ENCODE assay signal across 23 cellular contexts in the genomic region with DNA sequence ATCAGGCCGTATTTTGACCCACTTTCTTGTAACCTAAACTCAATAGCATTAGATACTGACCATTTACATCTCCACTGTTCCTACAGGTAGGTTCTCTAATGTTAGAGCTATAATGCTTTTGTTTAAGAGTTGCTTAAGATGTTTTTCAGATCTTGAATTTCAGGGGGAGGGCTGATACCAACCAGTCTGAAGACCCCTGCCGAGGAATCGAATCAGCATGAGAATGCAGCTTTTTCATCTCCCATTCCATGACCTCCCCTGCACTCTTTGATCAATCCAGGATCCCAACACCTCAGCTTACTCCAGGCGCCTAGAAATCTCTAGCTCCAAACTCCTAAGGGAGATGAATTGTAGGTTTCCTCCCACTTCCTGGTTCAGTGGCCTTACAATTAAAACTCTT.
DNase-seq lines count a peak whose midpoint lies in the region; ATAC-seq and TF ChIP-seq lines count a peak whose summit lies in the region.
"Had no signal": no experiment of that assay in that cellular context is flagged by ENCODE, and none has a peak within 500 bp of the region (broad histone marks: within the 10 kb centered on the region; RNA-seq: fewer than 3 reads in every experiment).

No MANE protein-coding gene starts in this region.

- H3K4me1 ChIP-seq in GM23338 (ENCODE audit: insufficient read depth) (peaks cover 4% of the 10 kb centered on the region; the same call in 1 of the 2 replicates), iPS DF 6.9 (ENCODE audit: control insufficient read depth, insufficient read depth, low read length) (no peaks in the 10 kb centered on the region; the same call in 1 of the 2 replicates)

- H3K9me3 Mint-ChIP-seq in GM23338 (no peaks in the 10 kb centered on the region), WTC11 (no peaks in the 10 kb centered on the region), HFFc6 (no peaks in the 10 kb centered on the region), endothelial cell (ENCODE audit: unreplicated experiment) (no peaks in the 10 kb centered on the region)

- H4K20me1 ChIP-seq in GM23338 (replicated peaks; ENCODE audit: insufficient read depth) = no peaks in the 10 kb centered on the region

- ATAC-seq in GM23338 = peak; percentile 98
- ATAC-seq in WTC11 = peak; percentile 94
- ATAC-seq: Panc1 had no signal

- H3K27me3 ChIP-seq in GM23338 (ENCODE audit: insufficient read depth) (peaks cover 78% of the 10 kb centered on the region), iPS DF 6.9 (ENCODE audit: control insufficient read depth, insufficient read depth, low read length) (peaks cover 19% of the 10 kb centered on the region)

- no peaks in the 10 kb centered on the region for H3K36me3 ChIP-seq in GM23338 (ENCODE audit: insufficient read depth)
- no peaks in the 10 kb centered on the region for H3K36me3 ChIP-seq in iPS DF 6.9 (ENCODE audit: control insufficient read depth, insufficient read depth, low read length)

- no peaks in the 10 kb centered on the region for H3K79me2 ChIP-seq in GM23338 (replicated peaks; ENCODE audit: insufficient read depth)

- no peak overlapping the region for H3K4me3 ChIP-seq in GM23338
- no peak overlapping the region for H3K4me3 ChIP-seq in iPS DF 6.9 (ENCODE audit: low read length)

- H3K36me3 Mint-ChIP-seq in GM23338 (ENCODE audit: low read depth) (no peaks in the 10 kb centered on the region), WTC11 (no peaks in the 10 kb centered on the region), HFFc6 (ENCODE audit: low read depth) (no peaks in the 10 kb centered on the region), endothelial cell (ENCODE audit: low read depth, unreplicated experiment) (no peaks in the 10 kb centered on the region)
- H3K36me3 Mint-ChIP-seq: IgD-negative memory B cell had no signal

- CTCF ChIA-PET in WTC11 (lab: Charles Lee) = interaction anchor here (0.6 to 1.0 kb wide), 2 partner anchors 59 to 497 kb away, joined by 3 to 4 read pairs; no protein-coding TSS in a partner anchor

- no peaks in the 10 kb centered on the region for H3K9me2 ChIP-seq in GM23338 (ENCODE audit: insufficient read depth)

- H3K27me3 Mint-ChIP-seq in GM23338 (ENCODE audit: insufficient read depth, low read depth, poor library complexity) = peaks cover 39% of the 10 kb centered on the region
- peaks cover 90% of the 10 kb centered on the region for H3K27me3 Mint-ChIP-seq in WTC11 (ENCODE audit: low read depth)
- no peaks in the 10 kb centered on the region for H3K27me3 Mint-ChIP-seq in HFFc6 (ENCODE audit: insufficient read depth)
- no peaks in the 10 kb centered on the region for H3K27me3 Mint-ChIP-seq in endothelial cell (ENCODE audit: unreplicated experiment)
- H3K27me3 Mint-ChIP-seq: IgD-negative memory B cell had no signal

- no peak overlapping the region for H3K27ac Mint-ChIP-seq in GM23338
- no peak overlapping the region for H3K27ac Mint-ChIP-seq in WTC11
- no peak overlapping the region for H3K27ac Mint-ChIP-seq in HFFc6
- no peak overlapping the region for H3K27ac Mint-ChIP-seq in endothelial cell (ENCODE audit: unreplicated experiment)
- H3K27ac Mint-ChIP-seq: IgD-negative memory B cell had no signal

- no CpG with 5 or more reads among the region's 4 CpGs for WGBS in iPS DF 6.9 (ENCODE audit: insufficient coverage, insufficient read length)

- DNase-seq in COR-L47 (lab: John Stamatoyannopoulos, UW) (peak; percentile 24), GM23338 (ENCODE audit: low spot score) (peak; percentile 78), WTC11 (ENCODE audit: low spot score) (peak; percentile 37), iPS DF 6.9 (ENCODE audit: low read depth, low spot score) (peak; percentile 48), HFFc6 (no peak), DMS79 (lab: John Stamatoyannopoulos, UW) (no peak), NCI-H1092 (lab: John Stamatoyannopoulos, UW) (no peak), endothelial cell (ENCODE audit: low spot score) (no peak)
- DNase-seq: EL, GF-D8, MM.1S, NCI-H1048, NCI-H1436, NCI-H187, NCI-H446, NCI-H524 treated with DMSO at 0.1 percent for 48 hours, SHP77, T-helper 1 cell had no signal

- POLR2A ChIA-PET in WTC11 (lab: Charles Lee) = no interaction called here

- peaks cover 13% of the 10 kb centered on the region; the same call in 2 of the 3 replicates for H3K4me1 Mint-ChIP-seq in GM23338
- H3K4me1 Mint-ChIP-seq in WTC11 = peaks cover 15% of the 10 kb centered on the region
- H3K4me1 Mint-ChIP-seq in HFFc6 (ENCODE audit: low read depth) = no peaks in the 10 kb centered on the region
- no peaks in the 10 kb centered on the region for H3K4me1 Mint-ChIP-seq in endothelial cell (ENCODE audit: unreplicated experiment)
- H3K4me1 Mint-ChIP-seq: IgD-negative memory B cell had no signal

- no peak overlapping the region for H2AFZ ChIP-seq in GM23338

- no peak overlapping the region for H3K4me2 ChIP-seq in GM23338
- H3K4me2 ChIP-seq: KMS-11 had no signal

- no peak overlapping the region for H3K27ac ChIP-seq in GM23338 (ENCODE audit: low read depth)
- H3K27ac ChIP-seq in iPS DF 6.9 (ENCODE audit: low read length) = no peak overlapping the region
- H3K27ac ChIP-seq: HL-60, KMS-11, RWPE1 had no signal

- no peaks in the 10 kb centered on the region for H3F3A ChIP-seq in GM23338 (replicated peaks; ENCODE audit: low read depth)

- TF ChIP-seq CTCF in GM23338 (conservative IDR thresholded peaks at IDR 0.05; ENCODE audit: low read depth in 2 of 2) (no peak), WTC11 (IDR thresholded peaks at IDR 0.05) (no peak), HFFc6 (IDR thresholded peaks at IDR 0.05) (no peak), endothelial cell (IDR thresholded peaks at IDR 0.05; ENCODE audit: unreplicated experiment) (no peak)

- H3K4me3 Mint-ChIP-seq in GM23338 (no peak overlapping the region), WTC11 (no peak overlapping the region), HFFc6 (no peak overlapping the region), endothelial cell (ENCODE audit: unreplicated experiment) (no peak overlapping the region)
- H3K4me3 Mint-ChIP-seq: IgD-negative memory B cell had no signal

- H3K9me3 ChIP-seq in iPS DF 6.9 (ENCODE audit: control insufficient read depth, insufficient read depth, low read length) = no peaks in the 10 kb centered on the region

TF ChIP-seq in GM23338, 12 proteins besides CTCF, POLR2A, EP300 and RAD21:
- TF ChIP-seq POLR2AphosphoS5 (IDR thresholded peaks at IDR 0.05; ENCODE audit: low read depth) (0 out of 2 replicates have a peak, but pooled peaks have one; percentile 30), NANOG (IDR thresholded peaks at IDR 0.05; ENCODE audit: borderline replicate concordance) (peak; percentile 23; the same call in 1 of the 2 replicates), CREB1 (CRISPR knock-in tag; IDR thresholded peaks at IDR 0.05; ENCODE audit: low read depth) (no peak)
TF ChIP-seq in GM23338: peak in this region for 2.

TF ChIP-seq in WTC11, 78 proteins besides CTCF, POLR2A, EP300 and RAD21 (continues in another document):
- TF ChIP-seq ZNF121 (CRISPR knock-in tag; IDR thresholded peaks at IDR 0.05) (no peak), OVOL2 (CRISPR knock-in tag; IDR thresholded peaks at IDR 0.05; ENCODE audit: borderline replicate concordance) (no peak), MLX (CRISPR knock-in tag; IDR thresholded peaks at IDR 0.05) (no peak), ZNF317 (CRISPR knock-in tag; IDR thresholded peaks at IDR 0.05; ENCODE audit: borderline replicate concordance, low read depth) (no peak), ZNF416 (CRISPR knock-in tag; IDR thresholded peaks at IDR 0.05) (no peak), ZNF423 (CRISPR knock-in tag; IDR thresholded peaks at IDR 0.05) (no peak), NFYB (CRISPR knock-in tag; conservative IDR thresholded peaks at IDR 0.05; ENCODE audit: low read depth) (no peak), NFATC4 (CRISPR knock-in tag; IDR thresholded peaks at IDR 0.05) (no peak), ZNF512 (CRISPR knock-in tag; IDR thresholded peaks at IDR 0.05; ENCODE audit: borderline replicate concordance) (no peak), ZNF219 (CRISPR knock-in tag; IDR thresholded peaks at IDR 0.05; ENCODE audit: borderline replicate concordance) (no peak), RORB (CRISPR knock-in tag; IDR thresholded peaks at IDR 0.05) (no peak), FOXK1 (CRISPR knock-in tag; IDR thresholded peaks at IDR 0.05) (no peak), ZNF671 (CRISPR knock-in tag; IDR thresholded peaks at IDR 0.05) (no peak), ZNF232 (CRISPR knock-in tag; IDR thresholded peaks at IDR 0.05) (no peak)
- TF ChIP-seq, protein P1, sequence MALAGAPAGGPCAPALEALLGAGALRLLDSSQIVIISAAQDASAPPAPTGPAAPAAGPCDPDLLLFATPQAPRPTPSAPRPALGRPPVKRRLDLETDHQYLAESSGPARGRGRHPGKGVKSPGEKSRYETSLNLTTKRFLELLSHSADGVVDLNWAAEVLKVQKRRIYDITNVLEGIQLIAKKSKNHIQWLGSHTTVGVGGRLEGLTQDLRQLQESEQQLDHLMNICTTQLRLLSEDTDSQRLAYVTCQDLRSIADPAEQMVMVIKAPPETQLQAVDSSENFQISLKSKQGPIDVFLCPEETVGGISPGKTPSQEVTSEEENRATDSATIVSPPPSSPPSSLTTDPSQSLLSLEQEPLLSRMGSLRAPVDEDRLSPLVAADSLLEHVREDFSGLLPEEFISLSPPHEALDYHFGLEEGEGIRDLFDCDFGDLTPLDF (CRISPR knock-in tag; IDR thresholded peaks at IDR 0.05) = no peak

Comparison
In these comparisons a context has a peak if more than half of its experiments do, and no peak if none do; other contexts are left out.
1. DNase-seq: peak in COR-L47 (single experiment), GM23338 (single experiment), WTC11 (single experiment) and iPS DF 6.9 (single experiment); none in HFFc6 (single experiment), DMS79 (single experiment), NCI-H1092 (single experiment) and endothelial cell (single experiment).